In the genomic region with DNA sequence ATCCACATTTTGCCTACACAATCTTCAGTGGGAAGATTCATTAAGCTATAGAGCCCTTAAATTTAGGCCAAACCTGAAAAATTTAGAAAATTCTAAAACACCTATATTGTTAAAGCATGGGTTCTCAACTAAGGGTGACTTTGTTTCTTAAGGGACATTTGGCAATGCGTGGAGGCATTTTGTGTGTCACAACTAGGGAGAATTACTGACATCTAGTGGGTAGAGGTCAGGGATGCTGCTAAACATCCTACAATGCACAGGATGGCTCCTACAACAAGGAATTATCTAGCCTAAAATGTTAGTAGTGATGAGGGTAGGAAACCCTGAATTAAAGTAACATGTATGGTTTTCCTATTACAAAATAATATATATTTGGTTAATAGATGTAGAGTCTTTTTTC, we compare ENCODE assay signal across 10 cellular contexts. TPM values are rescaled to one million over a fixed set of nuclear protein-coding genes. Genes with fewer than 3 reads are reported as not detected.
A peak's percentile ranks its signal among the peaks of the same experiment; 100 is the strongest.
DNase-seq lines count a peak whose midpoint lies in the region; ATAC-seq and TF ChIP-seq lines count a peak whose summit lies in the region.
"Had no signal": no experiment of that assay in that cellular context is flagged by ENCODE, and none has a peak within 500 bp of the region (broad histone marks: within the 10 kb centered on the region; RNA-seq: fewer than 3 reads in every experiment).

No MANE protein-coding gene starts in this region.

- H3K36me3 Mint-ChIP-seq in chondrocyte (ENCODE audit: low read depth), result no peaks in the 10 kb centered on the region
- H3K36me3 Mint-ChIP-seq in activated CD4-positive, alpha-beta T cell treated with anti-CD3 and anti-CD28 coated beads for 36 hours (ENCODE audit: low read depth), result no peaks in the 10 kb centered on the region

- H3K36me3 ChIP-seq in mucosa of descending colon (ENCODE audit: low read depth) (no peaks in the 10 kb centered on the region), HAP-1 (replicated peaks) (no peaks in the 10 kb centered on the region)

- no peaks in the 10 kb centered on the region for H3K27me3 Mint-ChIP-seq in chondrocyte (ENCODE audit: low read depth)
- no peaks in the 10 kb centered on the region for H3K27me3 Mint-ChIP-seq in activated CD4-positive, alpha-beta T cell treated with anti-CD3 and anti-CD28 coated beads for 36 hours
- H3K27me3 Mint-ChIP-seq: dendritic cell treated with granulocyte-macrophage colony-stimulating factor and Interleukin-4, amounts not matched to agents 40 ng/mL and 50 ng/mL, for 4 days had no signal

- intact Hi-C loops in mucosa of descending colon (cut with DNase I, micrococcal nuclease), result no loop called here
- intact Hi-C loops in activated CD4-positive, alpha-beta T cell treated with anti-CD3 and anti-CD28 coated beads for 36 hours (cut with DNase I, micrococcal nuclease), result no loop called here

- no peaks in the 10 kb centered on the region for H3K27me3 ChIP-seq in HAP-1 (ENCODE audit: low read depth)

- no peak overlapping the region for H3K27ac Mint-ChIP-seq in chondrocyte (ENCODE audit: unreplicated experiment)
- no peak overlapping the region for H3K27ac Mint-ChIP-seq in activated CD4-positive, alpha-beta T cell treated with anti-CD3 and anti-CD28 coated beads for 36 hours
- H3K27ac Mint-ChIP-seq: dendritic cell treated with granulocyte-macrophage colony-stimulating factor and Interleukin-4, amounts not matched to agents 40 ng/mL and 50 ng/mL, for 4 days had no signal

- in situ Hi-C loops in HAP-1 (cut with MboI; ENCODE audit: low sequenced_read_pairs), result no loop called here

- TF ChIP-seq CTCF in GM10248 (IDR thresholded peaks at IDR 0.05; ENCODE audit: control extremely low read depth, extremely low read depth, low read depth, missing control alignments), result peak; percentile 22
- peak; percentile 73 for TF ChIP-seq CTCF in LNCaP clone FGC (IDR thresholded peaks at IDR 0.05; ENCODE audit: control insufficient read depth, extremely low read depth, insufficient read depth)
- TF ChIP-seq CTCF in chondrocyte (IDR thresholded peaks at IDR 0.05), result peak; percentile 40
- no peak for TF ChIP-seq CTCF in mucosa of descending colon (IDR thresholded peaks at IDR 0.05)

- H3K4me3 ChIP-seq in LNCaP clone FGC (ENCODE audit: low read depth, low read length), result no peak overlapping the region
- no peak overlapping the region for H3K4me3 ChIP-seq in mucosa of descending colon
- no peak overlapping the region for H3K4me3 ChIP-seq in HAP-1

- no peaks in the 10 kb centered on the region for H3K9me3 ChIP-seq in mucosa of descending colon
- no peaks in the 10 kb centered on the region for H3K9me3 ChIP-seq in HAP-1

- ATAC-seq in mucosa of descending colon, result peak; percentile 41
- ATAC-seq in activated CD4-positive, alpha-beta T cell treated with anti-CD3 and anti-CD28 coated beads for 36 hours, result no peak

- H3K4me1 ChIP-seq in mucosa of descending colon (ENCODE audit: low read depth) (peaks cover 16% of the 10 kb centered on the region), HAP-1 (peaks cover 7% of the 10 kb centered on the region; the same call in 1 of the 2 replicates)

- peaks cover 9% of the 10 kb centered on the region for H3K4me1 Mint-ChIP-seq in chondrocyte (ENCODE audit: low read depth)
- no peaks in the 10 kb centered on the region for H3K4me1 Mint-ChIP-seq in activated CD4-positive, alpha-beta T cell treated with anti-CD3 and anti-CD28 coated beads for 36 hours

- no peaks in the 10 kb centered on the region for H3K9me3 Mint-ChIP-seq in chondrocyte (ENCODE audit: low read depth)
- no peaks in the 10 kb centered on the region for H3K9me3 Mint-ChIP-seq in activated CD4-positive, alpha-beta T cell treated with anti-CD3 and anti-CD28 coated beads for 36 hours (ENCODE audit: low read depth)
- H3K9me3 Mint-ChIP-seq: dendritic cell treated with granulocyte-macrophage colony-stimulating factor and Interleukin-4, amounts not matched to agents 40 ng/mL and 50 ng/mL, for 4 days had no signal

- POLR2A ChIA-PET in GM10248 (lab: Yijun Ruan, JAX), result no interaction called here
- POLR2A ChIA-PET in activated CD4-positive, alpha-beta T cell treated with anti-CD3 and anti-CD28 coated beads for 36 hours (lab: Charles Lee), result no interaction called here

- DNase-seq in GM10248 (ENCODE audit: extremely low spot score), result no peak
- DNase-seq in LNCaP clone FGC (ENCODE audit: low read depth), result peak; percentile 17
- no peak for DNase-seq in chondrocyte (ENCODE audit: low spot score)
- DNase-seq in mucosa of descending colon, result no peak
- DNase-seq in HAP-1 (ENCODE audit: low spot score in 2 of 2), result no peak
- DNase-seq in germinal center (ENCODE audit: low spot score), result no peak
- no peak for DNase-seq in DMS153 (lab: John Stamatoyannopoulos, UW)
- no peak for DNase-seq in activated CD4-positive, alpha-beta T cell treated with anti-CD3 and anti-CD28 coated beads for 36 hours
- DNase-seq: NCI-H774 had no signal

- CTCF ChIA-PET in GM10248 (lab: Yijun Ruan, JAX), result interaction anchor here (1.3 kb wide), 1 partner anchor 11 kb away, joined by 3 read pairs; no protein-coding TSS in a partner anchor
- CTCF ChIA-PET in activated CD4-positive, alpha-beta T cell treated with anti-CD3 and anti-CD28 coated beads for 36 hours (lab: Charles Lee), result no interaction called here

- H3K4me3 Mint-ChIP-seq in chondrocyte (ENCODE audit: unreplicated experiment), result no peak overlapping the region
- no peak overlapping the region for H3K4me3 Mint-ChIP-seq in activated CD4-positive, alpha-beta T cell treated with anti-CD3 and anti-CD28 coated beads for 36 hours
- H3K4me3 Mint-ChIP-seq: dendritic cell treated with granulocyte-macrophage colony-stimulating factor and Interleukin-4, amounts not matched to agents 40 ng/mL and 50 ng/mL, for 4 days had no signal

RNA-seq across cellular contexts. Expression of a gene that starts 55.8 kb away (rescaled TPM):
- 44.6 to 52.0 TPM (median 44.7 TPM) in 3 replicates for total RNA-seq in chondrocyte
- 10 to 100 TPM; 33.1 to 56.1 (median 44.1) TPM for total RNA-seq in mucosa of descending colon
- total RNA-seq in activated CD4-positive, alpha-beta T cell treated with anti-CD3 and anti-CD28 coated beads for 36 hours, result 10 to 100 TPM; 53.9 to 56.9 TPM
